ENCODE assay signal across 8 cellular contexts in the genomic region with DNA sequence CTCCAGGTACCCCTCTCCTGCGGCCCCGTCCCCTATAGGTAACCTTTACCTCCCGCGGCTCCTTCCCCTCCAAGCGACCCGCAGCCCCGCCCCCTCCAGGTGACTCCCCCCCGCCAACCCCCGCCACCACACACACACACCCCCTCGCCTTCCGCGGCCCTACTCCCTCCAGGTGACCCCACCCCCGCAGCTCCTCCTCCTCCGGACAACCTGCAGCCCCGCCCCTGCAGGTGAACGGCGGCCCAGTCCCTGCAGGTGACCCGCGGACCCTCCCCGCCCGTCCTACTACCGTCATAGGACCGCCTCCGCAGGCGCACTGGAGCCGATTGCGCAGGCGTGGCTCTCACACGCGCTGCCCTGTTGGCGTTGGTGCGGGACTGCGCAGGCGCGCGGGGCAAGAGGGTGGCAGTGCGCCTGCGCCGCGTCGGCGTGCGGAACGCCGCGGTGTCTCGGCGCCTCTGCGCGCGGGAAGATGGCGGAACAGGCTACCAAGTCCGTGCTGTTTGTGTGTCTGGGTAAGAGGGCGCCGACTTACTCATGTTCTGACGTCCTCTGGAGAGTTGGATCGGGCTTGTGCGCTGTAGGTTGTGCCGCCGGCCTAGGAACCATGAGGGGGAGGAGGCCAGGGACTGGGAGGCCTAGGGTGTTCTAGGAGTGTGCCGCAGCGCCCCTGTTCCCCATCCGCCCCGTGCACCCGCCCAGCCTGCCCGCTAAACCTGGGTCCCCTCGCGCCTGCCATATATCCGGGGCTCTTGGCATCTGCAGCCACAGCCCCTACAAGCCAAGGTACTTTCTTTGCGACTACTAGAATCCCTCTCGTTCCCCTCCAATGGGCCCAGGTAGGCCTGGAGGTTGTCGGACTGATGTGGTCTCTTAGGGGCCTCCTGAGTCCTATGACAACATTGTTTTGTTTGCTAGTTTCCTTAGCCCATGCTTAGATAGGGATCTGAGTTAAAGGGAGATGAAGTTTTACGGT. TPM values are rescaled to one million over a fixed set of nuclear protein-coding genes. Genes with fewer than 3 reads are reported as not detected.
DNase-seq lines count a peak whose midpoint lies in the region; ATAC-seq and TF ChIP-seq lines count a peak whose summit lies in the region.

A gene (plus strand): TSS at position 455 of the 976 bp plus-strand sequence. CDS start 18 bp downstream, at position 473.

- no peaks in the 10 kb centered on the region for H3K27me3 Mint-ChIP-seq in activated naive CD8-positive, alpha-beta T cell
- peaks cover 2% of the 10 kb centered on the region for H3K27me3 Mint-ChIP-seq in glutamatergic neuron (ENCODE audit: unreplicated experiment)

- peak; percentile 93 for DNase-seq in NCI-H1105 treated with DMSO at 0.1 percent for 48 hours (lab: John Stamatoyannopoulos, UW)
- peak; percentile 79 for DNase-seq in SKM-1 treated with dmso at 0.1 percent for 144 hours (lab: John Stamatoyannopoulos, UW; ENCODE audit: unreplicated experiment)
- DNase-seq in glutamatergic neuron: peak; percentile 95
- peak; percentile 100 for DNase-seq in osteoblast (ENCODE audit: insufficient read length, low spot score, missing footprints)
- peak; percentile 94 for DNase-seq in testis

- peak; percentile 78 for TF ChIP-seq POLR2A in testis (IDR thresholded peaks at IDR 0.05)

- H3K36me3 ChIP-seq in osteoblast (ENCODE audit: insufficient read depth, low read length) (no peaks in the 10 kb centered on the region), testis (ENCODE audit: low read depth, missing control alignments) (no peaks in the 10 kb centered on the region)

- 0 to 1% methylated on average over 19 to 71 of the region's 73 CpGs for WGBS in testis, 2 donors

- TF ChIP-seq CTCF in GM12872 (IDR thresholded peaks at IDR 0.05; ENCODE audit: insufficient read depth, low read depth, low read length) (0 out of 3 replicates have a peak, but pooled peaks have one; percentile 6), glutamatergic neuron (IDR thresholded peaks at IDR 0.05; ENCODE audit: partially characterized antibody, unreplicated experiment) (no peak), osteoblast (IDR thresholded peaks at IDR 0.05; ENCODE audit: extremely low read depth, low read depth, low read length) (no peak), testis (IDR thresholded peaks at IDR 0.05) (peak in 1 of 3 experiments; percentile 21)

- H3K27me3 ChIP-seq in osteoblast (ENCODE audit: insufficient read depth, low read length) (no peaks in the 10 kb centered on the region), testis (no peaks in the 10 kb centered on the region)

- H3K4me1 ChIP-seq in osteoblast (ENCODE audit: insufficient read depth, low read length) (peaks cover 7% of the 10 kb centered on the region), testis (peaks cover 6% of the 10 kb centered on the region)

- ATAC-seq in HG02678 (IDR thresholded peaks at IDR 0.05; ENCODE audit: unreplicated experiment): peak; percentile 85

- peaks cover 67% of the 10 kb centered on the region for H3K79me2 ChIP-seq in osteoblast (ENCODE audit: insufficient read depth, low read length)

- peak within 1 kb of the TSS; percentile 99 for H3K4me3 ChIP-seq in osteoblast (ENCODE audit: insufficient read depth, low read length)
- H3K4me3 ChIP-seq in testis: peak within 1 kb of the TSS; percentile 71 to 79

- peaks cover 55% of the 10 kb centered on the region for H3K4me1 Mint-ChIP-seq in activated naive CD8-positive, alpha-beta T cell (ENCODE audit: low read depth)
- peaks cover 16% of the 10 kb centered on the region for H3K4me1 Mint-ChIP-seq in glutamatergic neuron (ENCODE audit: low read depth, unreplicated experiment)

- peak within 1 kb of the TSS; percentile 97 for H3K4me2 ChIP-seq in osteoblast (ENCODE audit: insufficient read depth, low read length)

- H3K9me3 ChIP-seq in osteoblast (ENCODE audit: low read depth, low read length) (no peaks in the 10 kb centered on the region), testis (no peaks in the 10 kb centered on the region)

- peak within 1 kb of the TSS; percentile 98 for H2AFZ ChIP-seq in osteoblast (ENCODE audit: low read length)

- H3K27ac ChIP-seq in osteoblast (ENCODE audit: low read depth, low read length) (peak within 1 kb of the TSS; percentile 93), testis (peak within 1 kb of the TSS; percentile 74 to 78)

- H3K4me3 Mint-ChIP-seq in activated naive CD8-positive, alpha-beta T cell: peak within 1 kb of the TSS; percentile 93
- peak within 1 kb of the TSS; percentile 91 for H3K4me3 Mint-ChIP-seq in glutamatergic neuron (ENCODE audit: unreplicated experiment)

- H3K9me3 Mint-ChIP-seq in activated naive CD8-positive, alpha-beta T cell (ENCODE audit: low read depth): no peaks in the 10 kb centered on the region
- H3K9me3 Mint-ChIP-seq in glutamatergic neuron (ENCODE audit: unreplicated experiment): peaks cover 2% of the 10 kb centered on the region

- H4K20me1 ChIP-seq in osteoblast (ENCODE audit: insufficient read depth, low read length): peaks cover 20% of the 10 kb centered on the region

- intact Hi-C loops in testis (cut with DNase I; ENCODE audit: low total_unique reads): no loop called here

- H3K27ac Mint-ChIP-seq in activated naive CD8-positive, alpha-beta T cell: peak within 1 kb of the TSS; percentile 93
- H3K27ac Mint-ChIP-seq in glutamatergic neuron (ENCODE audit: unreplicated experiment): peak within 1 kb of the TSS; percentile 68

- peaks cover 13% of the 10 kb centered on the region for H3K36me3 Mint-ChIP-seq in activated naive CD8-positive, alpha-beta T cell
- H3K36me3 Mint-ChIP-seq in glutamatergic neuron (ENCODE audit: unreplicated experiment): no peaks in the 10 kb centered on the region

RNA-seq across cellular contexts. Expression of the gene that starts here (rescaled TPM):
- 86.1 TPM for total RNA-seq in glutamatergic neuron (ENCODE audit: unreplicated experiment)
- total RNA-seq in osteoblast: 80.0 and 85.7 TPM in 2 replicates
- 100 to 1,000 TPM; 117 to 135 TPM for total RNA-seq in testis
- 136 TPM for polyA plus RNA-seq in testis (ENCODE audit: insufficient read depth, low read depth, low replicate concordance)

Comparison
In these comparisons a context has a peak if more than half of its experiments do, and no peak if none do; other contexts are left out.
1. Peak in every context shown above with its lines: DNase-seq, ATAC-seq, H3K4me3 ChIP-seq and H3K27ac ChIP-seq.